8 cellular contexts compared by ENCODE assay signal in the genomic region with DNA sequence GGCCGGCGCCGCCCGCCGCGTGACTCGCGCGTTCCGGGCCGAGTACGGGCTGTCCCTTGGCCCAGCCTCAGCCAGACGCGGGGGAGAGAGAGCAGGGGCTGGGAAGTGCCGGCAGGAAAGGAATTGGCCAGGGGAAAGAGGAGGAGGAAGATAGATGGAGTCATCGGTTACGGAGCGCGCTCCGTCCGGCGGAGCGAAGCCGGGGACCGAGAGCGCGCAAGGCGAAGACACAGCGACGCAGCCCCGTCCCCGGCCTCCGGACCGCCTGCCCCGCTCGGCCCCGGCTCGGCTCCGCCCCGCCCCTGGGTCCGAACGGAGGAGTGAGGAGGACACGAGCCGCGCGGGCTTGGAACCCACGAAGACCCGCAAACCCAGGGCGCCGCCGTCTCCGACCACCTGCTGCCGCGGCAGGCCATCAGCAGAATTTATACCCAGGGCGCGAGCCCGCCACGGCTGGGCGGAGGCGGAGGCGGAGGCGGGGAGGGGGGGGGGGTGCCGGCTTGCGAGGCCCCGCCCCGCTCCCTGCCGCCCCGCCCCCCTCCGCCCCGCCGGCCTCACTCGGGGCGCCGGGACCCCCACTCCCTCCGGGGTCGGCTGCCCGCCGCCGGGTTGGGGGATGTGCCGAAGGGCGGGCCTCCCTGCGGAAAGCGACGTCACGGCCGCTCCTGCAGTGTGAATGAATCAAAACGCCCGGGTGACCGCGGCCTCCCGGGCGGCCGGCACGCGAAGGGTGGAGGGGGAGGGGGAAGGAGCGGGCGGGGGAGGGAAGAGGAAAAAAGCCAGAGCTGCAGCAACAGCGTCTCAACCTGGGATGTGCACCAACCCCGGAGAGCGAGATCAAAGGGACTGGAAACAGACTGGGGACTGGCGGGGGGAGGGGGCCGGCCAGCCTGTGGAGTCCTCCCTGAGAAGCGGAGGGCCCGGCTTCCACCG. TPM values are rescaled to one million over a fixed set of nuclear protein-coding genes. Genes with fewer than 3 reads are reported as not detected.
A peak's percentile ranks its signal among the peaks of the same experiment; 100 is the strongest.
DNase-seq lines count a peak whose midpoint lies in the region; ATAC-seq and TF ChIP-seq lines count a peak whose summit lies in the region.

Gene LHX4 (plus strand): TSS at position 782 of the 933 bp plus-strand sequence. CDS start 266 bp downstream, outside the sequence.

- no peak within 1 kb of the TSS for H3K27ac ChIP-seq in upper lobe of left lung

- H3K27me3 ChIP-seq in upper lobe of left lung: peaks cover 0 to 74% (median 46%) of the 10 kb centered on the region in 4 donors

- intact Hi-C loops in head of caudate nucleus (cut with DNase I): no loop called here

- TF ChIP-seq POLR2A in upper lobe of left lung (IDR thresholded peaks at IDR 0.05): no peak

- 0 to 1% methylated on average over 44 to 74 of the region's 105 CpGs for WGBS in upper lobe of left lung, 2 donors

- peak in 1 of 2 donors; percentile 79 for ATAC-seq in upper lobe of left lung (ENCODE audit: low FRiP score in 2 of 2)

- H3K4me1 ChIP-seq in upper lobe of left lung: peaks cover 45 to 61% (median 47%) of the 10 kb centered on the region in 4 donors

- TF ChIP-seq CTCF in upper lobe of left lung (IDR thresholded peaks at IDR 0.05): no peak

- H3K36me3 ChIP-seq in upper lobe of left lung: no peaks in the 10 kb centered on the region

- peak within 1 kb of the TSS; percentile 52 to 80 (median 67) for H3K4me3 ChIP-seq in upper lobe of left lung

- DNase-seq in stimulated activated CD4-positive, alpha-beta T cell treated with anti-CD3 and anti-CD28 coated beads, Interleukin-15, amount 100 ng/mL, for 24 hours: peak; percentile 59
- DNase-seq in stimulated activated CD4-positive, alpha-beta T cell treated with anti-CD3 and anti-CD28 coated beads, Interleukin-4, amount 100 ng/mL, for 24 hours: no peak
- DNase-seq in HuH-7.5 (ENCODE audit: low spot score) (peak; percentile 79), SK-N-DZ (ENCODE audit: low spot score) (peak; percentile 75), dermis blood vessel endothelial cell (peak; percentile 47), lung microvascular endothelial cell (ENCODE audit: low read depth in 2 of 2) (peak; percentile 40 to 47), upper lobe of left lung (peak in 1 of 2 donors; percentile 88), head of caudate nucleus (no peak)

- TF ChIP-seq EP300 in upper lobe of left lung (IDR thresholded peaks at IDR 0.05): no peak

- no peaks in the 10 kb centered on the region for H3K9me3 ChIP-seq in upper lobe of left lung

RNA-seq across cellular contexts. Expression of gene LHX4, which starts in this region (rescaled TPM):
- 0.50 and 0.63 TPM in 2 replicates for polyA plus RNA-seq in SK-N-DZ (2014; cell fraction: cytosol; rRNA removed)
- 1.0 and 3.1 TPM in 2 replicates for polyA plus RNA-seq in SK-N-DZ (2014; cell fraction: nucleus; rRNA removed)
- total RNA-seq in dermis blood vessel endothelial cell: not detected in 2 replicates
- total RNA-seq in lung microvascular endothelial cell: not detected in 2 replicates
- total RNA-seq in upper lobe of left lung: 1 to 10 TPM in 1 of 6 donors, under 1 TPM in 2, not detected in 3; 0.17 to 1.0 (median 0.30) TPM

Comparison
In these comparisons a context has a peak if more than half of its experiments do, and no peak if none do; other contexts are left out.
1. DNase-seq: peak in stimulated activated CD4-positive, alpha-beta T cell treated with anti-CD3 and anti-CD28 coated beads, Interleukin-15, amount 100 ng/mL, for 24 hours (single experiment), HuH-7.5 (single experiment) and SK-N-DZ (single experiment); none in stimulated activated CD4-positive, alpha-beta T cell treated with anti-CD3 and anti-CD28 coated beads, Interleukin-4, amount 100 ng/mL, for 24 hours (single experiment) and head of caudate nucleus (0 of 42).
2. Peak in DNase-seq in dermis blood vessel endothelial cell; RNA of the gene not detected or under 1 TPM.
3. Peak in DNase-seq in lung microvascular endothelial cell; RNA of the gene not detected or under 1 TPM.